17 cellular contexts compared by ENCODE assay signal in the genomic region with DNA sequence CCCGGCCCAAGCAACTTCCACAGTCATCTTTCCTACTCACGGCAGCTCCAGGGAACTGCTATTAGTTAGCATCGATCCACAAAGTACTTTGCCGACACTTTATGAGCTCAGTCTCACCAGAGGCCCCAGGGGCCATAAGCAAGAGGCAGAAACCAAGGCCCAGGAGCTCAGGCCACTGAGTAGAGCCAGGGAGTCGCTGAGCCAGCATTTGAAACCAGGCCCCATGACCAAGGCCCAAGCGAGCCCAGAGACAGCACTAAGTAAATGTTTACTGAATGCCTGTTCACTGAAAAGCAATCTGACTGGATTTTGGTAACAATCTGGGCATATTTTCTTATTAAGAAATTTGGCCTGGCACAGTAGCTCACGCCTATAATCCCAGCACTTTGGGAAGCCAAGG. TPM values are rescaled to one million over a fixed set of nuclear protein-coding genes. Genes with fewer than 3 reads are reported as not detected.
A peak's percentile ranks its signal among the peaks of the same experiment; 100 is the strongest.
DNase-seq lines count a peak whose midpoint lies in the region; ATAC-seq and TF ChIP-seq lines count a peak whose summit lies in the region.
"Had no signal": no experiment of that assay in that cellular context is flagged by ENCODE, and none has a peak within 500 bp of the region (broad histone marks: within the 10 kb centered on the region; RNA-seq: fewer than 3 reads in every experiment).

No MANE protein-coding gene starts in this region.

- no peak overlapping the region for H3K4me3 ChIP-seq in gastroesophageal sphincter
- no peak overlapping the region for H3K4me3 ChIP-seq in uterus
- H3K4me3 ChIP-seq: A549, spleen, thyroid gland had no signal

- peak overlapping the region; percentile 27 for H3K27ac Mint-ChIP-seq in progenitor cell of endocrine pancreas

- TF ChIP-seq EP300 in gastroesophageal sphincter (IDR thresholded peaks at IDR 0.05) = no peak

- H3K27ac ChIP-seq in gastroesophageal sphincter = peak overlapping the region; percentile 2 to 93 (median 83)
- H3K27ac ChIP-seq in uterus = no peak overlapping the region
- H3K27ac ChIP-seq: A549 had no signal

- H3K36me3 ChIP-seq in gastroesophageal sphincter (no peaks in the 10 kb centered on the region), uterus (no peaks in the 10 kb centered on the region)
- H3K36me3 ChIP-seq: thyroid gland had no signal

- H3K4me3 Mint-ChIP-seq in progenitor cell of endocrine pancreas (ENCODE audit: low read depth) = no peak overlapping the region

- H3K4me1 ChIP-seq in gastroesophageal sphincter = peaks cover 4 to 98% (median 70%) of the 10 kb centered on the region in 3 donors
- H3K4me1 ChIP-seq in uterus = peaks cover 0 to 4% of the 10 kb centered on the region in 2 donors
- H3K4me1 ChIP-seq: A549 had no signal

- H3K9me3 ChIP-seq in gastroesophageal sphincter (no peaks in the 10 kb centered on the region), uterus (no peaks in the 10 kb centered on the region)
- H3K9me3 ChIP-seq: A549, spleen, thyroid gland had no signal

- no peak for TF ChIP-seq POLR2A in gastroesophageal sphincter (IDR thresholded peaks at IDR 0.05)
- TF ChIP-seq POLR2A in uterus (IDR thresholded peaks at IDR 0.05) = no peak

- no peaks in the 10 kb centered on the region for H3K27me3 ChIP-seq in gastroesophageal sphincter
- no peaks in the 10 kb centered on the region for H3K27me3 ChIP-seq in uterus
- H3K27me3 ChIP-seq: spleen, thyroid gland had no signal

- intact Hi-C loops in left cardiac atrium (cut with DNase I) (no loop called here), left ventricle myocardium superior (cut with micrococcal nuclease) (no loop called here), uterus (cut with DNase I; ENCODE audit: low total_unique reads) (no loop called here)

- H3K9me3 Mint-ChIP-seq in progenitor cell of endocrine pancreas (ENCODE audit: low read depth) = peaks cover 3% of the 10 kb centered on the region

- WGBS in gastroesophageal sphincter (ENCODE audit: low coverage in 1 of 2), 2 donors = 35 to 70% methylated on average over 2 of the region's 7 CpGs

- H3K4me1 Mint-ChIP-seq in progenitor cell of endocrine pancreas (ENCODE audit: low read depth) = peaks cover 11% of the 10 kb centered on the region

- no peaks in the 10 kb centered on the region for H3K27me3 Mint-ChIP-seq in progenitor cell of endocrine pancreas

- H3K36me3 Mint-ChIP-seq in progenitor cell of endocrine pancreas (ENCODE audit: insufficient read depth) = peaks cover 1% of the 10 kb centered on the region

- ATAC-seq in left cardiac atrium = no peak
- no peak for ATAC-seq in left ventricle myocardium superior
- peak; percentile 66 for ATAC-seq in gastroesophageal sphincter
- no peak for ATAC-seq in GM21447 (IDR thresholded peaks at IDR 0.05; ENCODE audit: unreplicated experiment)
- ATAC-seq: A549 had no signal

- TF ChIP-seq CTCF in gastroesophageal sphincter (IDR thresholded peaks at IDR 0.05) (no peak), progenitor cell of endocrine pancreas (IDR thresholded peaks at IDR 0.05; ENCODE audit: unreplicated experiment) (no peak), uterus (IDR thresholded peaks at IDR 0.05) (no peak)

- DNase-seq in left cardiac atrium (peak; percentile 45), left ventricle myocardium superior (no peak), progenitor cell of endocrine pancreas (ENCODE audit: low spot score, unreplicated experiment) (no peak), uterus (no peak), COR-L47 (lab: John Stamatoyannopoulos, UW) (no peak)
- no peak for DNase-seq in stimulated activated CD4-positive, alpha-beta T cell treated with anti-CD3 and anti-CD28 coated beads, Interleukin-1b, Interleukin-23, amount 100 ng/mL, for 48 hours
- DNase-seq: activated CD4-positive, alpha-beta T cell treated with anti-CD3 and anti-CD28 coated beads, Interleukin-2, amount 50 U/mL, for 1 hour; activated naive CD4-positive, alpha-beta T cell treated with anti-CD3 and anti-CD28 coated beads, Interleukin-2, amount 50 U/mL, for 16 hours; C1 segment of cervical spinal cord; NCI-H1417 treated with DMSO at 0.1 percent for 48 hours; NCI-H2171 treated with DMSO at 0.1 percent for 48 hours; NCI-H748 treated with DMSO at 0.1 percent for 48 hours; spleen; thyroid gland had no signal

RNA-seq across cellular contexts. Expression of a gene that starts 43.3 kb away (rescaled TPM):
- 10 to 100 TPM; 28.4 to 39.4 TPM for total RNA-seq in left cardiac atrium
- total RNA-seq in left ventricle myocardium superior = 26.5 TPM
- total RNA-seq in gastroesophageal sphincter = 100 to 1,000 TPM in 1 of 4 donors, 10 to 100 TPM in 3; 72.3 to 120 (median 93.0) TPM
- total RNA-seq in progenitor cell of endocrine pancreas = 32.5 and 36.0 TPM in 2 replicates
- total RNA-seq in uterus = 10 to 100 TPM; 23.1 to 61.8 (median 44.8) TPM

Comparison
In these comparisons a context has a peak if more than half of its experiments do, and no peak if none do; other contexts are left out.
1. H3K27ac ChIP-seq: peak in gastroesophageal sphincter (4 of 4); none in uterus (0 of 2).